ENCODE assay signal across 8 cellular contexts in the genomic region with DNA sequence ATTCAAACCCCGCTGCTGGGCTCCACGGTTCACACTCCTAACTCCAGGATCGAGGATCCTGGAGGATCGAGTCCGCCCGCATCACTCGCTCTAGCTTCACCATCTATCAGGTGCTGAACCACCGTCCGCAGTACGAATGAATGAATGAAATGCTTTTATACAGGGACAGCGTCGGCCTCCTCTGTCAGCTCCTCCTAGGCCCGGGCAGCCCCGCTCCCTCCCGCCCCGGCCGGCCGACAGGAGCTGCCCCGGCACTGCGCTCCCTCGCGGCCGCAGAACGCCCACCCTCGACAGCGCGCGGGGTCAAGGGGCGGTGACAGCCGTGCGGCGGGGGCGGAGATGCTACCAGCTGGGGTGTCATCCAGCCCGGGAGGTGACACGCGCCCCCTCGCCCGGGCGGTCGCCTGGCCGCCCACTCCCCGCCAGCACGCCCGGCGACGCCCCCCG. TPM values are rescaled to one million over a fixed set of nuclear protein-coding genes. Genes with fewer than 3 reads are reported as not detected.
DNase-seq lines count a peak whose midpoint lies in the region; ATAC-seq and TF ChIP-seq lines count a peak whose summit lies in the region.

No MANE protein-coding gene starts in this region.

- peak; percentile 36 for ATAC-seq in HG03097 (IDR thresholded peaks at IDR 0.05; ENCODE audit: low FRiP score, unreplicated experiment)

- H3K4me1 ChIP-seq in neutrophil (ENCODE audit: control insufficient read depth in 1 of 2, insufficient read depth in 1 of 2, low read depth in 1 of 2, low read length in 1 of 2): peaks cover 7 to 12% of the 10 kb centered on the region in 2 experiments

- no peaks in the 10 kb centered on the region for H3K9me3 ChIP-seq in neutrophil

- no peak for TF ChIP-seq CTCF in fibroblast of villous mesenchyme (IDR thresholded peaks at IDR 0.05; ENCODE audit: insufficient read depth, low read depth, low read length)
- no peak for TF ChIP-seq CTCF in neutrophil (IDR thresholded peaks at IDR 0.05)

- H3K36me3 ChIP-seq in neutrophil: peaks cover 21% of the 10 kb centered on the region

- peak; percentile 20 for TF ChIP-seq POLR2A in GM18526 (IDR thresholded peaks at IDR 0.05; ENCODE audit: extremely low read depth, insufficient read length)

- no peaks in the 10 kb centered on the region for H3K27me3 ChIP-seq in neutrophil

- peak; percentile 82 for DNase-seq in AG08396 (ENCODE audit: low spot score)
- peak; percentile 43 for DNase-seq in NOMO-1 treated with dmso at 0.1 percent for 144 hours (lab: John Stamatoyannopoulos, UW; ENCODE audit: unreplicated experiment)
- peak; percentile 51 for DNase-seq in activated T-helper 1 cell treated with Interleukin-2 at 50 U/mL for 16 hours (ENCODE audit: low read depth)
- peak; percentile 56 for DNase-seq in fibroblast of villous mesenchyme (ENCODE audit: low read depth)

- H3K4me3 ChIP-seq in fibroblast of villous mesenchyme (ENCODE audit: low read depth, low read length): peak overlapping the region; percentile 89
- peak overlapping the region; percentile 66 to 84 for H3K4me3 ChIP-seq in neutrophil (ENCODE audit: low read depth in 1 of 2, low read length in 1 of 2)

- H3K27ac ChIP-seq in neutrophil (peak overlapping the region; percentile 64), temporal lobe (ENCODE audit: low read depth, low read length) (peak overlapping the region; percentile 79)

RNA-seq across cellular contexts. Expression of gene ZBTB17, which starts 0.5 kb away (rescaled TPM):
- 22.5 and 31.5 TPM in 2 replicates for total RNA-seq in fibroblast of villous mesenchyme
- total RNA-seq in temporal lobe: 26.3 TPM

RNA-seq across cellular contexts. Expression of gene SRARP, which starts 28.7 kb away (rescaled TPM):
- total RNA-seq in fibroblast of villous mesenchyme (not detected in 2 replicates), temporal lobe (1.5 TPM)

RNA-seq across cellular contexts. Expression of gene HSPB7, which starts 42.5 kb away (rescaled TPM):
- 1.7 and 3.5 TPM in 2 replicates for total RNA-seq in fibroblast of villous mesenchyme
- total RNA-seq in temporal lobe: not detected

RNA-seq across cellular contexts. Expression of gene CLCNKA, which starts 46.5 kb away (rescaled TPM):
- total RNA-seq in fibroblast of villous mesenchyme: not detected in 2 replicates
- not detected for total RNA-seq in temporal lobe

Comparison
In these comparisons a context has a peak if more than half of its experiments do, and no peak if none do; other contexts are left out.
1. Peak in every context shown above with its lines: DNase-seq, ATAC-seq, H3K4me3 ChIP-seq and H3K27ac ChIP-seq.